In genomic region chr9:133737774-133738038, GRCh38 we compare ENCODE assay signal across 1 cellular context.
TF ChIP-seq lines count a peak whose summit lies in the region.

No MANE protein-coding gene starts in this region.

TF ChIP-seq in WTC11, 78 proteins besides CTCF, POLR2A, EP300 and RAD21 (continued from another document):
- TF ChIP-seq STAT6 (CRISPR knock-in tag; conservative IDR thresholded peaks at IDR 0.05; ENCODE audit: low read depth), result no peak
- no peak for TF ChIP-seq ZBTB21 (CRISPR knock-in tag; IDR thresholded peaks at IDR 0.05; ENCODE audit: borderline replicate concordance)
- TF ChIP-seq USF1 (CRISPR knock-in tag; IDR thresholded peaks at IDR 0.05), result no peak
- TF ChIP-seq ELF4 (CRISPR knock-in tag; IDR thresholded peaks at IDR 0.05; ENCODE audit: low read depth), result no peak
- TF ChIP-seq ATF2 (CRISPR knock-in tag; IDR thresholded peaks at IDR 0.05; ENCODE audit: borderline replicate concordance, low read depth), result no peak
- TF ChIP-seq OVOL2 (CRISPR knock-in tag; IDR thresholded peaks at IDR 0.05; ENCODE audit: borderline replicate concordance), result no peak
- no peak for TF ChIP-seq MAX (CRISPR knock-in tag; IDR thresholded peaks at IDR 0.05)
- TF ChIP-seq SMAD4 (CRISPR knock-in tag; IDR thresholded peaks at IDR 0.05), result no peak
- no peak for TF ChIP-seq ZNF423 (CRISPR knock-in tag; IDR thresholded peaks at IDR 0.05)
